18 cellular contexts compared by ENCODE assay signal in genomic region chr16:54370653-54371052, GRCh38.
A peak's percentile ranks its signal among the peaks of the same experiment; 100 is the strongest.
DNase-seq lines count a peak whose midpoint lies in the region; ATAC-seq, FAIRE-seq and TF ChIP-seq lines count a peak whose summit lies in the region.
"Had no signal": no experiment of that assay in that cellular context is flagged by ENCODE, and none has a peak within 500 bp of the region (broad histone marks: within the 10 kb centered on the region; RNA-seq: fewer than 3 reads in every experiment).

No MANE protein-coding gene starts in this region.

- 19% methylated on average over 6 of the region's 20 CpGs for WGBS in right lobe of liver (ENCODE audit: insufficient coverage, low coverage, low lambda C conversion rate, missing lambda C conversion rate)
- 47% methylated on average over 17 of the region's 20 CpGs for WGBS in HepG2 (ENCODE audit: low lambda C conversion rate)
- 82% methylated on average over 20 of the region's 20 CpGs; no CpG with 5 or more reads in 1 of the 2 experiments for WGBS in H1 (ENCODE audit: extremely low coverage in 1 of 2, insufficient coverage in 1 of 2, insufficient read length in 1 of 2, insufficient replicate concordance in 2 of 2, low coverage in 1 of 2, low lambda C conversion rate in 2 of 2, missing lambda C conversion rate in 1 of 2), 2 experiments
- WGBS in upper lobe of left lung, 2 donors, result 8 to 12% methylated on average over 14 to 20 of the region's 20 CpGs

- H3K4me3 ChIP-seq in right lobe of liver (no peak overlapping the region), HepG2 (replicated peaks in 1 of 3; ENCODE audit: insufficient read depth in 1 of 3, low read depth in 2 of 3, low read length in 3 of 3) (no peak overlapping the region), H1 (ENCODE audit: extremely low read depth in 1 of 4, insufficient read depth in 2 of 4, low read depth in 3 of 4, low read length in 4 of 4) (no peak overlapping the region), lower lobe of right lung (no peak overlapping the region), upper lobe of left lung (no peak overlapping the region)
- H3K4me3 ChIP-seq: colonic mucosa, lung, tibial artery had no signal

- H3K27ac ChIP-seq in right lobe of liver, result no peak overlapping the region
- no peak overlapping the region for H3K27ac ChIP-seq in HepG2 (ENCODE audit: extremely low read length, insufficient read depth, low read length)
- no peak overlapping the region for H3K27ac ChIP-seq in H1 (ENCODE audit: low read depth, low read length)
- H3K27ac ChIP-seq in lower lobe of right lung, result no peak overlapping the region
- H3K27ac ChIP-seq in upper lobe of left lung, result peak overlapping the region in 2 of 4 donors; percentile 42 to 61
- H3K27ac ChIP-seq: colonic mucosa, tibial artery had no signal

- no peak for TF ChIP-seq POLR2A in right lobe of liver (IDR thresholded peaks at IDR 0.05)
- no peak for TF ChIP-seq POLR2A in HepG2 (IDR thresholded peaks at IDR 0.05; ENCODE audit: insufficient read depth in 1 of 2, low read depth in 2 of 2, low read length in 2 of 2)
- no peak for TF ChIP-seq POLR2A in H1 (IDR thresholded peaks at IDR 0.05; ENCODE audit: control extremely low read depth in 1 of 2, low read depth in 2 of 2, low read length in 2 of 2)
- TF ChIP-seq POLR2A in upper lobe of left lung (IDR thresholded peaks at IDR 0.05), result no peak

- no peaks in the 10 kb centered on the region for H3K79me1 ChIP-seq in H1 (ENCODE audit: low read depth, low read length)

- H3K4me1 ChIP-seq in right lobe of liver, result no peaks in the 10 kb centered on the region
- H3K4me1 ChIP-seq in HepG2 (ENCODE audit: insufficient read depth, low read length), result no peaks in the 10 kb centered on the region
- H3K4me1 ChIP-seq in H1 (replicated peaks in 1 of 4; ENCODE audit: control insufficient read depth in 3 of 4, insufficient read depth in 4 of 4, low read length in 3 of 4), result peaks cover 0 to 3% (median 0%) of the 10 kb centered on the region in 4 experiments; a peak in 1 of 7 replicates
- H3K4me1 ChIP-seq in lower lobe of right lung, result peaks cover 4% of the 10 kb centered on the region
- peaks cover 0 to 12% (median 4%) of the 10 kb centered on the region in 4 donors for H3K4me1 ChIP-seq in upper lobe of left lung
- H3K4me1 ChIP-seq: colonic mucosa had no signal

- H3K9ac ChIP-seq in HepG2 (ENCODE audit: insufficient read depth, low read depth, low read length), result no peak overlapping the region
- no peak overlapping the region for H3K9ac ChIP-seq in H1 (replicated peaks in 1 of 4; ENCODE audit: extremely low read depth in 1 of 4, low read depth in 3 of 4, low read length in 3 of 4)

- FAIRE-seq in HepG2 (lab: Jason Lieb, UNC) (no peak), H1 (lab: Jason Lieb, UNC) (no peak)

- no peak overlapping the region for H3K23ac ChIP-seq in H1 (ENCODE audit: insufficient read length)

- no TSS peak for BruUV-seq in HepG2 (replicated peaks; lab: Mats Ljungman, UMichigan)

- no peak overlapping the region for H4K91ac ChIP-seq in H1 (replicated peaks; ENCODE audit: insufficient read length, low read length)

- H3K18ac ChIP-seq in H1 (ENCODE audit: extremely low read depth, low read length), result peak overlapping the region; percentile 13; the same call in 1 of the 2 replicates

- H3K79me2 ChIP-seq in HepG2 (ENCODE audit: insufficient read depth, low read length), result no peaks in the 10 kb centered on the region
- no peaks in the 10 kb centered on the region for H3K79me2 ChIP-seq in H1 (ENCODE audit: control insufficient read depth in 1 of 2, insufficient read depth in 2 of 2, low read length in 2 of 2)

- peak in 2 of 3 donors; percentile 54 to 61 for DNase-seq in right lobe of liver
- DNase-seq in HepG2 (ENCODE audit: low spot score), result no peak
- DNase-seq in H1 (ENCODE audit: low read depth in 1 of 2, low spot score in 2 of 2), result no peak
- peak; percentile 55 for DNase-seq in lower lobe of right lung
- peak; percentile 37 to 58 for DNase-seq in upper lobe of left lung
- no peak for DNase-seq in OCI-M2 (lab: John Stamatoyannopoulos, UW; ENCODE audit: unreplicated experiment)
- no peak for DNase-seq in D341Med (ENCODE audit: low spot score)
- no peak for DNase-seq in COLO668 (lab: John Stamatoyannopoulos, UW; ENCODE audit: unreplicated experiment)
- DNase-seq: activated CD4-positive, CD25-positive, alpha-beta regulatory T cell; activated T-cell treated with anti-CD3 and anti-CD28 coated beads, Interleukin-2, amount 50 U/mL, for 1 hour; colonic mucosa; hypothalamus; NCI-H2081 treated with DMSO at 0.1 percent for 48 hours; nucleus accumbens; PC-3; SW 1271; tibial artery had no signal

- H2AFZ ChIP-seq in HepG2 (ENCODE audit: low read length), result no peak overlapping the region
- peak overlapping the region; percentile 94 for H2AFZ ChIP-seq in H1 (ENCODE audit: low read length)

- no peak overlapping the region for H2BK12ac ChIP-seq in H1 (ENCODE audit: low read depth, low read length)

- no peak for TF ChIP-seq RAD21 in HepG2 (CRISPR knock-in tag; IDR thresholded peaks at IDR 0.05)
- no peak for TF ChIP-seq RAD21 in H1 (IDR thresholded peaks at IDR 0.05 in 1 of 2, conservative IDR thresholded peaks at IDR 0.05 in 1 of 2; ENCODE audit: low read depth in 2 of 2, low read length in 2 of 2)

- H3K14ac ChIP-seq in H1 (ENCODE audit: insufficient read length), result no peak overlapping the region

- no peaks in the 10 kb centered on the region for H3K9me3 ChIP-seq in right lobe of liver
- no peaks in the 10 kb centered on the region for H3K9me3 ChIP-seq in HepG2 (ENCODE audit: low read length)
- H3K9me3 ChIP-seq in H1 (ENCODE audit: insufficient read depth in 2 of 2, low read depth in 1 of 2, low read length in 1 of 2), result no peaks in the 10 kb centered on the region
- no peaks in the 10 kb centered on the region for H3K9me3 ChIP-seq in lower lobe of right lung
- no peaks in the 10 kb centered on the region for H3K9me3 ChIP-seq in upper lobe of left lung
- H3K9me3 ChIP-seq: colonic mucosa, tibial artery had no signal

- H3K27me3 ChIP-seq in right lobe of liver (no peaks in the 10 kb centered on the region), HepG2 (ENCODE audit: control insufficient read depth in 1 of 2, insufficient read depth in 2 of 2, low read length in 2 of 2) (peaks cover 0 to 46% of the 10 kb centered on the region in 2 experiments), H1 (replicated peaks in 1 of 4; ENCODE audit: control insufficient read depth in 3 of 4, extremely low read depth in 1 of 4, insufficient read depth in 3 of 4, low read length in 3 of 4) (no peaks in the 10 kb centered on the region), lower lobe of right lung (ENCODE audit: low read depth) (peaks cover 30% of the 10 kb centered on the region), upper lobe of left lung (no peaks in the 10 kb centered on the region)
- H3K27me3 ChIP-seq: colonic mucosa had no signal

- POLR2A ChIA-PET in HepG2 (lab: Yijun Ruan, JAX), result interaction anchor here (0.6 kb wide), 1 partner anchor 18 kb away, joined by 3 read pairs; no protein-coding TSS in a partner anchor
- POLR2A ChIA-PET in H1 (lab: Charles Lee; ENCODE audit: partially characterized antibody), result no interaction called here

- no peaks in the 10 kb centered on the region for H3K23me2 ChIP-seq in H1 (ENCODE audit: low read depth, low read length)

- H3K56ac ChIP-seq in H1 (replicated peaks; ENCODE audit: insufficient read length, low read depth, low read length), result no peak overlapping the region

- in situ Hi-C loops in HepG2 (cut with HindIII; ENCODE audit: extremely low pct_ligation_motif_present, low pct_unique_long_range_greater_than_20kb), result no loop called here

- TF ChIP-seq EP300 in HepG2 (IDR thresholded peaks at IDR 0.05; ENCODE audit: low read depth in 2 of 2, low read length in 2 of 2) (no peak), HepG2 (CRISPR knock-in tag; IDR thresholded peaks at IDR 0.05; ENCODE audit: borderline replicate concordance) (no peak), H1 (IDR thresholded peaks at IDR 0.05; ENCODE audit: borderline replicate concordance in 1 of 2, low read depth in 2 of 2, low read length in 2 of 2) (no peak), upper lobe of left lung (IDR thresholded peaks at IDR 0.05) (no peak)

- no peak overlapping the region for H2BK5ac ChIP-seq in H1 (ENCODE audit: low read depth, low read length)

- H3K4me2 ChIP-seq in HepG2 (ENCODE audit: low read depth, low read length) (no peak overlapping the region), H1 (ENCODE audit: insufficient read depth in 1 of 2, low read depth in 2 of 2, low read length in 2 of 2) (no peak overlapping the region)

- no peak overlapping the region for H2BK120ac ChIP-seq in H1 (replicated peaks; ENCODE audit: low read depth, low read length)

- H2BK20ac ChIP-seq in H1 (ENCODE audit: low read length), result no peak overlapping the region

- H3K36me3 ChIP-seq in right lobe of liver (no peaks in the 10 kb centered on the region), HepG2 (replicated peaks in 1 of 2; ENCODE audit: control insufficient read depth in 1 of 2, insufficient read depth in 2 of 2, low read length in 2 of 2) (no peaks in the 10 kb centered on the region), H1 (ENCODE audit: control insufficient read depth in 2 of 4, insufficient read depth in 4 of 4, low read length in 3 of 4) (no peaks in the 10 kb centered on the region), lower lobe of right lung (no peaks in the 10 kb centered on the region), upper lobe of left lung (no peaks in the 10 kb centered on the region)
- H3K36me3 ChIP-seq: colonic mucosa, tibial artery had no signal

- TF ChIP-seq CTCF in right lobe of liver (IDR thresholded peaks at IDR 0.05), result no peak
- TF ChIP-seq CTCF in HepG2 (CRISPR knock-in tag; IDR thresholded peaks at IDR 0.05), result no peak
- TF ChIP-seq CTCF in H1 (IDR thresholded peaks at IDR 0.05; ENCODE audit: control extremely low read depth in 1 of 3, insufficient read depth in 1 of 3, low read depth in 1 of 3, low read length in 3 of 3), result no peak
- no peak for TF ChIP-seq CTCF in lower lobe of right lung (IDR thresholded peaks at IDR 0.05)
- TF ChIP-seq CTCF in upper lobe of left lung (IDR thresholded peaks at IDR 0.05), result no peak

- no peak overlapping the region for H4K5ac ChIP-seq in H1 (ENCODE audit: insufficient read length, low read depth, low read length)

- H3K4ac ChIP-seq in H1 (replicated peaks; ENCODE audit: insufficient read length, low read depth, low read length), result no peak overlapping the region

- intact Hi-C loops in right lobe of liver (cut with DNase I), result no loop called here
- intact Hi-C loops in HepG2 (cut with micrococcal nuclease; ENCODE audit: unreplicated experiment), result no loop called here
- intact Hi-C loops in lower lobe of right lung (cut with DNase I), result no loop called here

- H4K20me1 ChIP-seq in HepG2 (ENCODE audit: insufficient read depth, low read length) (no peaks in the 10 kb centered on the region), H1 (replicated peaks in 1 of 2; ENCODE audit: control insufficient read depth in 1 of 2, insufficient read depth in 2 of 2, low read length in 2 of 2) (no peaks in the 10 kb centered on the region)

- H4K8ac ChIP-seq in H1 (ENCODE audit: extremely low read depth, insufficient read depth, low read length), result no peak overlapping the region

- CTCF ChIA-PET in HepG2 (lab: Yijun Ruan, JAX; ENCODE audit: low intra/inter-chr PET ratio, low total read pairs) (no interaction called here), H1 (lab: Charles Lee; ENCODE audit: partially characterized antibody) (interaction anchor here (1.4 to 3.3 kb wide), 2 partner anchors 10 to 35 kb away, joined by 4 to 13 read pairs; no protein-coding TSS in a partner anchor)

- ATAC-seq in right lobe of liver, result peak; percentile 66 to 86 (median 78)
- no peak for ATAC-seq in HepG2
- peak; percentile 56 to 71 for ATAC-seq in lower lobe of right lung
- no peak for ATAC-seq in upper lobe of left lung (ENCODE audit: low FRiP score in 2 of 2)
- ATAC-seq: PC-3 had no signal

- H2BK15ac ChIP-seq in H1 (ENCODE audit: low read length), result no peak overlapping the region

- H2AK5ac ChIP-seq in H1 (ENCODE audit: low read depth, low read length), result no peak overlapping the region

Comparison
In these comparisons a context has a peak if more than half of its experiments do, and no peak if none do; other contexts are left out.
1. ATAC-seq: peak in right lobe of liver (4 of 4) and lower lobe of right lung (2 of 2); none in HepG2 (single experiment) and upper lobe of left lung (0 of 2).
2. DNase-seq: peak in right lobe of liver (2 of 3), lower lobe of right lung (single experiment) and upper lobe of left lung (2 of 2); none in HepG2 (single experiment), H1 (0 of 2), OCI-M2 (single experiment), D341Med (single experiment) and COLO668 (single experiment).